In genomic region chr7:151013728-151014497, GRCh38 we compare ENCODE assay signal across 8 cellular contexts. TPM values are rescaled to one million over a fixed set of nuclear protein-coding genes. Genes with fewer than 3 reads are reported as not detected.
DNase-seq lines count a peak whose midpoint lies in the region; ATAC-seq, FAIRE-seq and TF ChIP-seq lines count a peak whose summit lies in the region.

No MANE protein-coding gene starts in this region.

- H3K4me3 ChIP-seq in bronchial epithelial cell (ENCODE audit: low read depth, low read length) (peak overlapping the region; percentile 4), kidney epithelial cell (ENCODE audit: low read depth, low read length) (peak overlapping the region; percentile 24)

- H3K27ac Mint-ChIP-seq in activated B cell treated with CpG ODN at 0.5 μM for 24 hours, result peak overlapping the region; percentile 92

- H3K4me3 Mint-ChIP-seq in activated B cell treated with CpG ODN at 0.5 μM for 24 hours, result peak overlapping the region; percentile 89

- H3K4me1 Mint-ChIP-seq in activated B cell treated with CpG ODN at 0.5 μM for 24 hours, result peaks cover 48% of the 10 kb centered on the region

- no peaks in the 10 kb centered on the region for H3K36me3 ChIP-seq in bronchial epithelial cell (ENCODE audit: control insufficient read depth, insufficient read depth, low read length)
- H3K36me3 ChIP-seq in kidney epithelial cell (ENCODE audit: control insufficient read depth, insufficient read depth, low read length), result no peaks in the 10 kb centered on the region

- FAIRE-seq in bronchial epithelial cell (lab: Jason Lieb, UNC), result no peak

- CTCF ChIA-PET in activated B cell treated with CpG ODN at 0.5 μM for 24 hours (lab: Charles Lee), result interaction anchor here (0.6 to 0.9 kb wide), 2 partner anchors 14 to 68 kb away, joined by 3 read pairs; partner anchors contain the start of gene ABCB8

- H3K27me3 ChIP-seq in bronchial epithelial cell (ENCODE audit: control insufficient read depth, insufficient read depth, low read length), result peaks cover 12% of the 10 kb centered on the region
- peaks cover 59% of the 10 kb centered on the region for H3K27me3 ChIP-seq in kidney epithelial cell (ENCODE audit: control insufficient read depth, insufficient read depth, low read length)

- POLR2A ChIA-PET in activated B cell treated with CpG ODN at 0.5 μM for 24 hours (lab: Charles Lee), result interaction anchor here (0.6 to 1.7 kb wide), 3 partner anchors 14 to 95 kb away, joined by 3 to 11 read pairs (median 6); partner anchors contain the start of gene ABCB8

- peaks cover 3% of the 10 kb centered on the region for H3K27me3 Mint-ChIP-seq in activated B cell treated with CpG ODN at 0.5 μM for 24 hours

- TF ChIP-seq CTCF in activated B cell treated with CpG ODN at 0.5 μM for 24 hours (IDR thresholded peaks at IDR 0.05) (no peak), bronchial epithelial cell (IDR thresholded peaks at IDR 0.05; ENCODE audit: insufficient read depth, low read length, severe bottlenecking) (peak; percentile 8), kidney epithelial cell (IDR thresholded peaks at IDR 0.05; ENCODE audit: insufficient read depth, low read length, poor library complexity, severe bottlenecking) (no peak)

- H3K9me3 Mint-ChIP-seq in activated B cell treated with CpG ODN at 0.5 μM for 24 hours, result no peaks in the 10 kb centered on the region

- peak; percentile 42 for ATAC-seq in HG03045 (IDR thresholded peaks at IDR 0.05; ENCODE audit: unreplicated experiment)
- ATAC-seq in activated B cell treated with CpG ODN at 0.5 μM for 24 hours (ENCODE audit: low read depth), result peak; percentile 68
- ATAC-seq in HG03039 (IDR thresholded peaks at IDR 0.05; ENCODE audit: unreplicated experiment), result no peak

- no peaks in the 10 kb centered on the region for H3K36me3 Mint-ChIP-seq in activated B cell treated with CpG ODN at 0.5 μM for 24 hours (ENCODE audit: low read depth)

- DNase-seq in DMS153 treated with DMSO at 0.1 percent for 48 hours (lab: John Stamatoyannopoulos, UW; ENCODE audit: unreplicated experiment) (peak; percentile 76), activated B cell treated with CpG ODN at 0.5 μM for 24 hours (peak; percentile 71), bronchial epithelial cell (ENCODE audit: low read depth) (no peak), kidney epithelial cell (ENCODE audit: low read depth) (no peak), DMS53 treated with DMSO at 0.1 percent for 48 hours (lab: John Stamatoyannopoulos, UW; ENCODE audit: unreplicated experiment) (no peak)
- peak; percentile 73 to 82 for DNase-seq in stimulated activated CD4-positive, alpha-beta T cell treated with anti-CD3 and anti-CD28 coated beads, Interleukin-4, amount 100 ng/mL, for 4 hours

- intact Hi-C loops in activated B cell treated with CpG ODN at 0.5 μM for 24 hours (cut with micrococcal nuclease), result loop anchor here (1.0 to 5.0 kb wide), 7 partner anchors 14 to 577 kb away; partner anchors contain the start of genes ABCB8 and SLC4A2

RNA-seq across cellular contexts. Expression of gene ATG9B, which starts 10.4 kb away (rescaled TPM):
- 1.8 and 2.3 TPM in 2 replicates for total RNA-seq in activated B cell treated with CpG ODN at 0.5 μM for 24 hours
- total RNA-seq in bronchial epithelial cell, result under 0.01 and 0.26 TPM in 2 replicates
- 0.55 and 2.1 TPM in 2 replicates for total RNA-seq in kidney epithelial cell

RNA-seq across cellular contexts. Expression of gene ABCB8, which starts 14.3 kb away (rescaled TPM):
- 38.9 and 46.5 TPM in 2 replicates for total RNA-seq in activated B cell treated with CpG ODN at 0.5 μM for 24 hours
- total RNA-seq in bronchial epithelial cell, result 20.5 and 22.4 TPM in 2 replicates
- total RNA-seq in kidney epithelial cell, result 36.8 and 37.1 TPM in 2 replicates

RNA-seq across cellular contexts. Expression of gene NOS3, which starts 23.1 kb away (rescaled TPM):
- total RNA-seq in activated B cell treated with CpG ODN at 0.5 μM for 24 hours (0.10 and 0.22 TPM in 2 replicates), bronchial epithelial cell (under 0.01 TPM in 2 replicates), kidney epithelial cell (1.0 and 3.1 TPM in 2 replicates)

RNA-seq across cellular contexts. Expression of gene ASIC3, which starts 34.4 kb away (rescaled TPM):
- total RNA-seq in activated B cell treated with CpG ODN at 0.5 μM for 24 hours (1.2 TPM in 2 replicates), bronchial epithelial cell (under 0.01 and 0.26 TPM in 2 replicates), kidney epithelial cell (0.04 and 0.41 TPM in 2 replicates)

RNA-seq across cellular contexts. Expression of gene KCNH2, which starts 35.8 kb away (rescaled TPM):
- total RNA-seq in activated B cell treated with CpG ODN at 0.5 μM for 24 hours (0.12 and 0.29 TPM in 2 replicates), bronchial epithelial cell (under 0.01 and 0.13 TPM in 2 replicates), kidney epithelial cell (2.1 and 4.1 TPM in 2 replicates)

Comparison
In these comparisons a context has a peak if more than half of its experiments do, and no peak if none do; other contexts are left out.
1. DNase-seq: peak in DMS153 treated with DMSO at 0.1 percent for 48 hours (single experiment), activated B cell treated with CpG ODN at 0.5 μM for 24 hours (single experiment) and stimulated activated CD4-positive, alpha-beta T cell treated with anti-CD3 and anti-CD28 coated beads, Interleukin-4, amount 100 ng/mL, for 4 hours (2 of 2); none in bronchial epithelial cell (single experiment), kidney epithelial cell (single experiment) and DMS53 treated with DMSO at 0.1 percent for 48 hours (single experiment).